1 cellular context compared by ENCODE assay signal in the genomic region with DNA sequence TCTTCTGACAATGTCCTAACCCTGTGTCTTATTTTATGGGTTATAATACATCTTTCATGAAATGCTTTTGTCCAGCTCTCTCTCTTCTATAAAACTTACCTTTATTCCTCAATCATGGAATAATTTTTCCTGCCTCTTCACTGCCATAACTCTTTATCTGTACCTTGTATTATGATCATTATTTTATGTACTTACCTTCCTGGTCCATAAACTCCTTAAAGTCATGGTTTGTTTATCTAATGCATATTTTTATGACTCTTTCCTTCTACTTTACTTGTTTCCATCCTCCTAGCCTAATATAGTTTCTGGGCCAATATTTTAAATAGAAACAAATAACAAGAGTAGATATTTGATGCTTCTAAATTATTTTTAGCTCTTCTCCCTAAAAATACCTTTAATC.
TF ChIP-seq lines count a peak whose summit lies in the region.

No MANE protein-coding gene starts in this region.

TF ChIP-seq in HepG2, 621 proteins besides CTCF, POLR2A, EP300 and RAD21 (continued from another document):
- TF ChIP-seq, protein P1, sequence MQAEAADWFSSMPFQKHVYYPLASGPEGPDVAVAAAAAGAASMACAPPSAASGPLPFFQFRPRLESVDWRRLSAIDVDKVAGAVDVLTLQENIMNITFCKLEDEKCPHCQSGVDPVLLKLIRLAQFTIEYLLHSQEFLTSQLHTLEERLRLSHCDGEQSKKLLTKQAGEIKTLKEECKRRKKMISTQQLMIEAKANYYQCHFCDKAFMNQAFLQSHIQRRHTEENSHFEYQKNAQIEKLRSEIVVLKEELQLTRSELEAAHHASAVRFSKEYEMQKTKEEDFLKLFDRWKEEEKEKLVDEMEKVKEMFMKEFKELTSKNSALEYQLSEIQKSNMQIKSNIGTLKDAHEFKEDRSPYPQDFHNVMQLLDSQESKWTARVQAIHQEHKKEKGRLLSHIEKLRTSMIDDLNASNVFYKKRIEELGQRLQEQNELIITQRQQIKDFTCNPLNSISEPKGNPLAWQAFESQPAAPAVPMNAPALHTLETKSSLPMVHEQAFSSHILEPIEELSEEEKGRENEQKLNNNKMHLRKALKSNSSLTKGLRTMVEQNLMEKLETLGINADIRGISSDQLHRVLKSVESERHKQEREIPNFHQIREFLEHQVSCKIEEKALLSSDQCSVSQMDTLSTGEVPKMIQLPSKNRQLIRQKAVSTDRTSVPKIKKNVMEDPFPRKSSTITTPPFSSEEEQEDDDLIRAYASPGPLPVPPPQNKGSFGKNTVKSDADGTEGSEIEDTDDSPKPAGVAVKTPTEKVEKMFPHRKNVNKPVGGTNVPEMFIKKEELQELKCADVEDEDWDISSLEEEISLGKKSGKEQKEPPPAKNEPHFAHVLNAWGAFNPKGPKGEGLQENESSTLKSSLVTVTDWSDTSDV (CRISPR knock-in tag; IDR thresholded peaks at IDR 0.05), result no peak
- TF ChIP-seq, protein P2, sequence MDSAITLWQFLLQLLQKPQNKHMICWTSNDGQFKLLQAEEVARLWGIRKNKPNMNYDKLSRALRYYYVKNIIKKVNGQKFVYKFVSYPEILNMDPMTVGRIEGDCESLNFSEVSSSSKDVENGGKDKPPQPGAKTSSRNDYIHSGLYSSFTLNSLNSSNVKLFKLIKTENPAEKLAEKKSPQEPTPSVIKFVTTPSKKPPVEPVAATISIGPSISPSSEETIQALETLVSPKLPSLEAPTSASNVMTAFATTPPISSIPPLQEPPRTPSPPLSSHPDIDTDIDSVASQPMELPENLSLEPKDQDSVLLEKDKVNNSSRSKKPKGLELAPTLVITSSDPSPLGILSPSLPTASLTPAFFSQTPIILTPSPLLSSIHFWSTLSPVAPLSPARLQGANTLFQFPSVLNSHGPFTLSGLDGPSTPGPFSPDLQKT (CRISPR knock-in tag; IDR thresholded peaks at IDR 0.05; ENCODE audit: borderline replicate concordance), result no peak
- TF ChIP-seq, protein P3, sequence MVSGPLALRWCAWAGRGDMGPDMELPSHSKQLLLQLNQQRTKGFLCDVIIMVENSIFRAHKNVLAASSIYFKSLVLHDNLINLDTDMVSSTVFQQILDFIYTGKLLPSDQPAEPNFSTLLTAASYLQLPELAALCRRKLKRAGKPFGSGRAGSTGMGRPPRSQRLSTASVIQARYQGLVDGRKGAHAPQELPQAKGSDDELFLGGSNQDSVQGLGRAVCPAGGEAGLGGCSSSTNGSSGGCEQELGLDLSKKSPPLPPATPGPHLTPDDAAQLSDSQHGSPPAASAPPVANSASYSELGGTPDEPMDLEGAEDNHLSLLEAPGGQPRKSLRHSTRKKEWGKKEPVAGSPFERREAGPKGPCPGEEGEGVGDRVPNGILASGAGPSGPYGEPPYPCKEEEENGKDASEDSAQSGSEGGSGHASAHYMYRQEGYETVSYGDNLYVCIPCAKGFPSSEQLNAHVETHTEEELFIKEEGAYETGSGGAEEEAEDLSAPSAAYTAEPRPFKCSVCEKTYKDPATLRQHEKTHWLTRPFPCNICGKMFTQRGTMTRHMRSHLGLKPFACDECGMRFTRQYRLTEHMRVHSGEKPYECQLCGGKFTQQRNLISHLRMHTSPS (CRISPR knock-in tag; IDR thresholded peaks at IDR 0.05; ENCODE audit: low read depth), result no peak
- no peak for TF ChIP-seq FOXC1 (CRISPR knock-in tag; IDR thresholded peaks at IDR 0.05; ENCODE audit: borderline replicate concordance)
- TF ChIP-seq, protein P4, sequence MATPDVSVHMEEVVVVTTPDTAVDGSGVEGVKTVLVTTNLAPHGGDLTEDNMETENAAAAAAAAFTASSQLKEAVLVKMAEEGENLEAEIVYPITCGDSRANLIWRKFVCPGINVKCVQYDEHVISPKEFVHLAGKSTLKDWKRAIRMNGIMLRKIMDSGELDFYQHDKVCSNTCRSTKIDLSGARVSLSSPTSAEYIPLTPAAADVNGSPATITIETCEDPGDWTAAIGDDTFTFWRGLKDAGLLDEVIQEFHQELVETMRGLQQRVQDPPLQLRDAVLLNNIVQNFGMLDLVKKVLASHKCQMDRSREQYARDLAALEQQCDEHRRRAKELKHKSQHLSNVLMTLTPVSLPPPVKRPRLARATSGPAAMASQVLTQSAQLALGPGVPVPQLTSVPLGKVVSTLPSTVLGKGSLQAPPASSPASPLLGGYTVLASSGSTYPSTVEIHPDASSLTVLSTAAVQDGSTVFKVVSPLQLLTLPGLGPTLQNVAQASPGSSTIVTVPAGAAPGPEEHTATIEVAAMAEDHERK (CRISPR knock-in tag; IDR thresholded peaks at IDR 0.05; ENCODE audit: low read depth), result no peak
